In genomic region chr11:68999748-69000355, GRCh38 we compare ENCODE assay signal across 13 cellular contexts. TPM values are rescaled to one million over a fixed set of nuclear protein-coding genes. Genes with fewer than 3 reads are reported as not detected.
DNase-seq lines count a peak whose midpoint lies in the region; ATAC-seq and TF ChIP-seq lines count a peak whose summit lies in the region.
"Not testable (repeated sequence)": the region's sequence is repeated elsewhere in the genome, so short reads cannot be mapped to it uniquely, and the experiment has no call there.
"Had no signal": no experiment of that assay in that cellular context is flagged by ENCODE, and none has a peak within 500 bp of the region (broad histone marks: within the 10 kb centered on the region; RNA-seq: fewer than 3 reads in every experiment).

No MANE protein-coding gene starts in this region.

- not testable (repeated sequence) for H3K4me1 ChIP-seq in duodenal mucosa (ENCODE audit: control insufficient read depth in 1 of 2, insufficient read depth in 2 of 2, low read length in 2 of 2)
- peaks cover 17% of the 10 kb centered on the region for H3K4me1 ChIP-seq in left ventricle myocardium inferior
- peaks cover 8 to 24% (median 14%) of the 10 kb centered on the region in 4 donors for H3K4me1 ChIP-seq in liver (ENCODE audit: control insufficient read depth in 4 of 4, insufficient read depth in 4 of 4, low read length in 3 of 4)
- H3K4me1 ChIP-seq in skeletal muscle satellite cell (ENCODE audit: control insufficient read depth, insufficient read depth, low read length): peaks cover 30% of the 10 kb centered on the region
- H3K4me1 ChIP-seq in upper lobe of left lung: peaks cover 5 to 18% (median 7%) of the 10 kb centered on the region in 4 donors

- not testable (repeated sequence) for TF ChIP-seq EP300 in upper lobe of left lung (IDR thresholded peaks at IDR 0.05)

- ATAC-seq in natural killer cell treated with Interleukin-12 subunit alpha and Interleukin-12 subunit beta and Interleukin-15 and Interleukin-18, amount 100 ng/mL, for 72 hours; upper lobe of left lung (ENCODE audit: low FRiP score in 2 of 2): not testable (repeated sequence)

- H3K9me3 Mint-ChIP-seq in natural killer cell treated with Interleukin-12 subunit alpha and Interleukin-12 subunit beta and Interleukin-15 and Interleukin-18, amount 100 ng/mL, for 72 hours: not testable (repeated sequence)

- peak overlapping the region; percentile 6 for H3K4me3 Mint-ChIP-seq in natural killer cell treated with Interleukin-12 subunit alpha and Interleukin-12 subunit beta and Interleukin-15 and Interleukin-18, amount 100 ng/mL, for 72 hours

- not testable (repeated sequence) for H3K27ac Mint-ChIP-seq in natural killer cell treated with Interleukin-12 subunit alpha and Interleukin-12 subunit beta and Interleukin-15 and Interleukin-18, amount 100 ng/mL, for 72 hours

- peaks cover 16 to 18% of the 10 kb centered on the region in 2 donors for H3K4me1 Mint-ChIP-seq in natural killer cell treated with Interleukin-12 subunit alpha and Interleukin-12 subunit beta and Interleukin-15 and Interleukin-18, amount 100 ng/mL, for 72 hours (ENCODE audit: low read depth in 2 of 2)

- intact Hi-C loops in left ventricle myocardium inferior (cut with micrococcal nuclease): not testable (repeated sequence)

- not testable (repeated sequence) for TF ChIP-seq RAD21 in liver (IDR thresholded peaks at IDR 0.05)

- not testable (repeated sequence) for H3K36me3 ChIP-seq in duodenal mucosa (ENCODE audit: control insufficient read depth in 1 of 2, insufficient read depth in 2 of 2, low read length in 2 of 2); left ventricle myocardium inferior; liver (ENCODE audit: control insufficient read depth in 4 of 4, insufficient read depth in 3 of 4, low read depth in 1 of 4, low read length in 3 of 4); skeletal muscle satellite cell (ENCODE audit: insufficient read depth, low read length); upper lobe of left lung

- H3K27me3 ChIP-seq in duodenal mucosa (ENCODE audit: control insufficient read depth in 1 of 2, insufficient read depth in 2 of 2, low read length in 2 of 2); liver (ENCODE audit: control insufficient read depth in 4 of 4, insufficient read depth in 4 of 4, low read length in 3 of 4); skeletal muscle satellite cell (ENCODE audit: control insufficient read depth, insufficient read depth, low read length); upper lobe of left lung: not testable (repeated sequence)
- H3K27me3 ChIP-seq in left ventricle myocardium inferior (ENCODE audit: low read depth): peaks cover 13% of the 10 kb centered on the region

- 89% methylated on average over 12 of the region's 12 CpGs for WGBS in liver
- 88 to 89% methylated on average over 12 of the region's 12 CpGs for WGBS in upper lobe of left lung, 2 donors

- not testable (repeated sequence) for H3K27me3 Mint-ChIP-seq in natural killer cell treated with Interleukin-12 subunit alpha and Interleukin-12 subunit beta and Interleukin-15 and Interleukin-18, amount 100 ng/mL, for 72 hours

- not testable (repeated sequence) for H3K4me3 ChIP-seq in duodenal mucosa (ENCODE audit: low read depth in 1 of 2, low read length in 2 of 2); left ventricle myocardium inferior; liver (ENCODE audit: low read depth in 1 of 3, low read length in 3 of 3); skeletal muscle satellite cell (ENCODE audit: low read length); upper lobe of left lung

- not testable (repeated sequence) for TF ChIP-seq CTCF in left ventricle myocardium inferior (IDR thresholded peaks at IDR 0.05; ENCODE audit: borderline replicate concordance); liver (IDR thresholded peaks at IDR 0.05; ENCODE audit: low read depth, low read length, missing input control); upper lobe of left lung (IDR thresholded peaks at IDR 0.05)

- not testable (repeated sequence) for TF ChIP-seq POLR2A in upper lobe of left lung (IDR thresholded peaks at IDR 0.05)

- not testable (repeated sequence) for H3K36me3 Mint-ChIP-seq in natural killer cell treated with Interleukin-12 subunit alpha and Interleukin-12 subunit beta and Interleukin-15 and Interleukin-18, amount 100 ng/mL, for 72 hours

- H3K27ac ChIP-seq in duodenal mucosa (ENCODE audit: low read depth, low read length): peak overlapping the region; percentile 28
- peak overlapping the region; percentile 48 for H3K27ac ChIP-seq in left ventricle myocardium inferior (replicated peaks)
- H3K27ac ChIP-seq in liver (ENCODE audit: low read depth in 1 of 2, low read length in 2 of 2): peak overlapping the region; percentile 81 to 93
- peak overlapping the region; percentile 23 to 71 (median 63) for H3K27ac ChIP-seq in upper lobe of left lung

- H3K9ac ChIP-seq in duodenal mucosa (ENCODE audit: low read depth in 1 of 2, low read length in 2 of 2); liver (ENCODE audit: low read depth in 1 of 2, low read length in 2 of 2): not testable (repeated sequence)
- peak overlapping the region; percentile 17 for H3K9ac ChIP-seq in skeletal muscle satellite cell (ENCODE audit: low read depth, low read length)

- H3K4me2 ChIP-seq in skeletal muscle satellite cell (ENCODE audit: low read length): not testable (repeated sequence)

- not testable (repeated sequence) for H3K9me3 ChIP-seq in duodenal mucosa (ENCODE audit: control insufficient read depth in 1 of 2, low read length in 2 of 2); left ventricle myocardium inferior (replicated peaks); liver (ENCODE audit: control insufficient read depth in 4 of 4, low read length in 3 of 4); skeletal muscle satellite cell (replicated peaks; ENCODE audit: low read length); upper lobe of left lung

- DNase-seq in activated CD8-positive, alpha-beta memory T cell treated with anti-CD3 and anti-CD28 coated beads, Interleukin-2, amount 50 U/mL, for 4 hours: peak; percentile 9
- DNase-seq in left ventricle myocardium inferior; natural killer cell treated with Interleukin-12 subunit alpha and Interleukin-12 subunit beta and Interleukin-15 and Interleukin-18, amount 100 ng/mL, for 72 hours (ENCODE audit: low spot score); upper lobe of left lung: not testable (repeated sequence)

RNA-seq across cellular contexts. Expression of gene MRGPRF, which starts 13.2 kb away (rescaled TPM):
- 3.9 TPM for total RNA-seq in left ventricle myocardium inferior
- 1 to 10 TPM; 1.9 to 3.0 TPM for total RNA-seq in liver
- 1 to 10 TPM; 1.1 to 4.8 TPM for polyA plus RNA-seq in liver
- not detected for total RNA-seq in natural killer cell treated with Interleukin-12 subunit alpha and Interleukin-12 subunit beta and Interleukin-15 and Interleukin-18, amount 100 ng/mL, for 72 hours
- 9.6 and 26.9 TPM in 2 replicates for total RNA-seq in skeletal muscle satellite cell (2012; rRNA removed)
- 10 to 100 TPM in 3 of 6 donors, 1 to 10 TPM in 3; 3.0 to 16.2 (median 10.7) TPM for total RNA-seq in upper lobe of left lung
- total RNA-seq: activated CD4-positive, alpha-beta memory T cell treated with anti-CD3 and anti-CD28 coated beads for 36 hours; naive thymus-derived CD4-positive, alpha-beta T cell had no signal
- polyA plus RNA-seq: naive thymus-derived CD4-positive, alpha-beta T cell had no signal

RNA-seq across cellular contexts. Expression of gene MRGPRD, which starts 19.1 kb away (rescaled TPM):
- not detected for total RNA-seq in left ventricle myocardium inferior
- total RNA-seq in liver: not detected
- not detected for polyA plus RNA-seq in liver
- not detected for total RNA-seq in natural killer cell treated with Interleukin-12 subunit alpha and Interleukin-12 subunit beta and Interleukin-15 and Interleukin-18, amount 100 ng/mL, for 72 hours
- total RNA-seq in skeletal muscle satellite cell (2012; rRNA removed): not detected in 2 replicates
- not detected for total RNA-seq in upper lobe of left lung
- total RNA-seq: activated CD4-positive, alpha-beta memory T cell treated with anti-CD3 and anti-CD28 coated beads for 36 hours; body of pancreas; epithelial cell of proximal tubule; kidney epithelial cell; naive thymus-derived CD4-positive, alpha-beta T cell; occipital lobe had no signal

RNA-seq across cellular contexts. Expression of gene TPCN2, which starts 48.9 kb away (rescaled TPM):
- total RNA-seq in left ventricle myocardium inferior (9.2 TPM), liver (10 to 100 TPM; 15.2 to 20.8 TPM), upper lobe of left lung (10 to 100 TPM; 12.5 to 61.8 (median 18.8) TPM)
- 1 to 10 TPM; 6.4 to 9.0 TPM for polyA plus RNA-seq in liver
- 10 to 100 TPM; 17.1 to 24.6 TPM for total RNA-seq in natural killer cell treated with Interleukin-12 subunit alpha and Interleukin-12 subunit beta and Interleukin-15 and Interleukin-18, amount 100 ng/mL, for 72 hours
- total RNA-seq in skeletal muscle satellite cell (2012; rRNA removed): 8.7 and 9.1 TPM in 2 replicates

Comparison
In these comparisons a context has a peak if more than half of its experiments do, and no peak if none do; other contexts are left out.
1. H3K27ac ChIP-seq: peak in every context shown above with its lines; median percentile 87 in liver; 63 in upper lobe of left lung; 48 in left ventricle myocardium inferior; 28 in duodenal mucosa.